21 cellular contexts compared by ENCODE assay signal in the genomic region with DNA sequence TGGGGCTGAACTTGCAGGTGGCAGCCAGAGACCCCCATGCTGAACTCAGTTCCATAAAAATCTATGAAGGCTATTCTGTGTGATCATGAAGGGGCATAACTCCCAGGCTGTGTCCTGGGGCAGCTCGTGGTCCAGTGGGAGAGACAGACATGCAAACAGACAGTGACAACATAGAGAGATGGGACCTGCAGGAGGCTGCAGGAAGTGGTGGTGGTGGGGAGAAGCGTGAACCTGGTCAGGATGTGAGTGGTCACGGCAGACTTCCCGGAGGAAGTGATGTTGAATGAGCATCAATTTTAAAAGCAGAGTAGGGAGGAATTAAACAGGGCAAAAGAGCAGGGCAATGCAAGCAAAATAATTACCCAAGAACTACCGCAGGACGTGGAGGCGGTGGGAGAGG. TPM values are rescaled to one million over a fixed set of nuclear protein-coding genes. Genes with fewer than 3 reads are reported as not detected.
DNase-seq lines count a peak whose midpoint lies in the region; ATAC-seq, FAIRE-seq and TF ChIP-seq lines count a peak whose summit lies in the region.
"Had no signal": no experiment of that assay in that cellular context is flagged by ENCODE, and none has a peak within 500 bp of the region (broad histone marks: within the 10 kb centered on the region; RNA-seq: fewer than 3 reads in every experiment).

No MANE protein-coding gene starts in this region.

- peak overlapping the region; percentile 13 for H3K4me3 Mint-ChIP-seq in T-helper 2 cell treated with Interferon-gamma antibody and Interleukin-4, amounts not matched to agents 5 μg/mL and 100 μg/mL, for 36 hours
- peak overlapping the region; percentile 80 for H3K4me3 Mint-ChIP-seq in natural killer cell treated with Interleukin-12 subunit alpha and Interleukin-12 subunit beta and Interleukin-15 and Interleukin-18, amount 100 ng/mL, for 72 hours
- H3K4me3 Mint-ChIP-seq in naive thymus-derived CD8-positive, alpha-beta T cell, result peak overlapping the region in 1 of 10 donors; percentile 26
- H3K4me3 Mint-ChIP-seq: activated naive CD4-positive, alpha-beta T cell treated with anti-CD3 and anti-CD28 coated beads, Interleukin-2, amount 50 U/mL, for 24 hours; type B pancreatic cell had no signal

- no TSS peak for BruUV-seq in K562 (replicated peaks; lab: Mats Ljungman, UMichigan)

- TF ChIP-seq POLR2A in K562 (conservative IDR thresholded peaks at IDR 0.05), result no peak

- no peaks in the 10 kb centered on the region for H3K9me1 ChIP-seq in K562 (ENCODE audit: control insufficient read depth, insufficient read depth, low read length)

- in situ Hi-C loops in K562 (cut with MboI), result no loop called here

- DNase-seq in T-helper 2 cell treated with Interferon-gamma antibody and Interleukin-4, amounts not matched to agents 5 μg/mL and 100 μg/mL, for 36 hours (ENCODE audit: low spot score), result no peak
- no peak for DNase-seq in T-helper 2 cell
- DNase-seq in K562 (ENCODE audit: extremely low read depth in 1 of 4, low spot score in 3 of 4), result no peak
- no peak for DNase-seq in natural killer cell treated with Interleukin-12 subunit alpha and Interleukin-12 subunit beta and Interleukin-15 and Interleukin-18, amount 100 ng/mL, for 72 hours (ENCODE audit: low spot score)
- no peak for DNase-seq in naive thymus-derived CD8-positive, alpha-beta T cell
- no peak for DNase-seq in activated CD4-positive, CD25-positive, alpha-beta regulatory T cell (lab: John Stamatoyannopoulos, UW)
- no peak for DNase-seq in HUDEP-2 (lab: John Stamatoyannopoulos, UW; ENCODE audit: unreplicated experiment in 76 of 76)
- DNase-seq: 8988T; activated CD4-positive, alpha-beta T cell treated with anti-CD3 and anti-CD28 coated beads for 4 hours; central memory CD4-positive, alpha-beta T cell; glutamatergic neuron; NCI-H2171; NCI-H510A treated with DMSO at 0.1 percent for 48 hours; SIG-M5 had no signal

- no peaks in the 10 kb centered on the region for H3K36me3 ChIP-seq in BLaER1
- no peaks in the 10 kb centered on the region for H3K36me3 ChIP-seq in K562 (ENCODE audit: control insufficient read depth, insufficient read depth, low read length)

- no peak for TF ChIP-seq EP300 in K562 (IDR thresholded peaks at IDR 0.05; ENCODE audit: low read length)

- under 1% methylated on average over 7 of the region's 7 CpGs for WGBS in K562 (ENCODE audit: insufficient coverage, low coverage, missing lambda C conversion rate)

- no peak overlapping the region; the same call in 1 of the 2 replicates for H3K9ac ChIP-seq in BLaER1
- H3K9ac ChIP-seq in K562 (ENCODE audit: insufficient read depth in 1 of 2, low read depth in 2 of 2, low read length in 2 of 2), result no peak overlapping the region
- H3K9ac ChIP-seq: KMS-11 had no signal

- CTCF ChIA-PET in K562 (lab: Yijun Ruan, JAX; ENCODE audit: low intra/inter-chr PET ratio), result no interaction called here

- no peak for TF ChIP-seq RAD21 in K562 (CRISPR knock-in tag; conservative IDR thresholded peaks at IDR 0.05 in 1 of 2, IDR thresholded peaks at IDR 0.05 in 1 of 2)

- H3K4me2 ChIP-seq in BLaER1, result peak overlapping the region; percentile 95
- no peak overlapping the region for H3K4me2 ChIP-seq in K562 (ENCODE audit: insufficient read depth, low read length)
- H3K4me2 ChIP-seq: KMS-11 had no signal

- H3K36me3 Mint-ChIP-seq in T-helper 2 cell treated with Interferon-gamma antibody and Interleukin-4, amounts not matched to agents 5 μg/mL and 100 μg/mL, for 36 hours (ENCODE audit: low read depth), result no peaks in the 10 kb centered on the region
- no peaks in the 10 kb centered on the region for H3K36me3 Mint-ChIP-seq in natural killer cell treated with Interleukin-12 subunit alpha and Interleukin-12 subunit beta and Interleukin-15 and Interleukin-18, amount 100 ng/mL, for 72 hours
- H3K36me3 Mint-ChIP-seq in naive thymus-derived CD8-positive, alpha-beta T cell, result no peaks in the 10 kb centered on the region
- H3K36me3 Mint-ChIP-seq: activated naive CD4-positive, alpha-beta T cell treated with anti-CD3 and anti-CD28 coated beads, Interleukin-2, amount 50 U/mL, for 24 hours; type B pancreatic cell had no signal

- H3K27me3 Mint-ChIP-seq in T-helper 2 cell treated with Interferon-gamma antibody and Interleukin-4, amounts not matched to agents 5 μg/mL and 100 μg/mL, for 36 hours (ENCODE audit: low read depth), result peaks cover 5% of the 10 kb centered on the region
- peaks cover 0 to 7% of the 10 kb centered on the region in 2 donors for H3K27me3 Mint-ChIP-seq in natural killer cell treated with Interleukin-12 subunit alpha and Interleukin-12 subunit beta and Interleukin-15 and Interleukin-18, amount 100 ng/mL, for 72 hours
- peaks cover 0 to 14% (median 2%) of the 10 kb centered on the region in 5 donors for H3K27me3 Mint-ChIP-seq in naive thymus-derived CD8-positive, alpha-beta T cell
- H3K27me3 Mint-ChIP-seq: activated naive CD4-positive, alpha-beta T cell treated with anti-CD3 and anti-CD28 coated beads, Interleukin-2, amount 50 U/mL, for 24 hours had no signal

- ATAC-seq in K562, result no peak
- peak; percentile 81 to 86 for ATAC-seq in natural killer cell treated with Interleukin-12 subunit alpha and Interleukin-12 subunit beta and Interleukin-15 and Interleukin-18, amount 100 ng/mL, for 72 hours
- no peak for ATAC-seq in naive thymus-derived CD8-positive, alpha-beta T cell
- ATAC-seq: Panc1 had no signal

- no peaks in the 10 kb centered on the region for H3K9me3 Mint-ChIP-seq in T-helper 2 cell treated with Interferon-gamma antibody and Interleukin-4, amounts not matched to agents 5 μg/mL and 100 μg/mL, for 36 hours
- H3K9me3 Mint-ChIP-seq in natural killer cell treated with Interleukin-12 subunit alpha and Interleukin-12 subunit beta and Interleukin-15 and Interleukin-18, amount 100 ng/mL, for 72 hours, result no peaks in the 10 kb centered on the region
- H3K9me3 Mint-ChIP-seq in naive thymus-derived CD8-positive, alpha-beta T cell, result no peaks in the 10 kb centered on the region
- H3K9me3 Mint-ChIP-seq: activated naive CD4-positive, alpha-beta T cell treated with anti-CD3 and anti-CD28 coated beads, Interleukin-2, amount 50 U/mL, for 24 hours; type B pancreatic cell had no signal

- no peak for TF ChIP-seq CTCF in K562 (IDR thresholded peaks at IDR 0.05 in 2 of 3, conservative IDR thresholded peaks at IDR 0.05 in 1 of 3; ENCODE audit: insufficient read depth in 2 of 3, low read depth in 1 of 3, low read length in 3 of 3)

- H3K4me3 ChIP-seq in BLaER1 (peak overlapping the region; percentile 34; the same call in 1 of the 2 replicates), K562 (no peak overlapping the region)

- H3K27ac Mint-ChIP-seq in T-helper 2 cell treated with Interferon-gamma antibody and Interleukin-4, amounts not matched to agents 5 μg/mL and 100 μg/mL, for 36 hours, result no peak overlapping the region
- H3K27ac Mint-ChIP-seq in natural killer cell treated with Interleukin-12 subunit alpha and Interleukin-12 subunit beta and Interleukin-15 and Interleukin-18, amount 100 ng/mL, for 72 hours, result peak overlapping the region; percentile 32 to 33
- peak overlapping the region in 1 of 10 donors; percentile 64 for H3K27ac Mint-ChIP-seq in naive thymus-derived CD8-positive, alpha-beta T cell
- H3K27ac Mint-ChIP-seq: activated naive CD4-positive, alpha-beta T cell treated with anti-CD3 and anti-CD28 coated beads, Interleukin-2, amount 50 U/mL, for 24 hours; type B pancreatic cell had no signal

- no peaks in the 10 kb centered on the region for H3K79me2 ChIP-seq in K562 (ENCODE audit: control insufficient read depth, insufficient read depth, low read length)

- H3K4me1 ChIP-seq in BLaER1 (peaks cover 98% of the 10 kb centered on the region), K562 (replicated peaks in 1 of 2; ENCODE audit: control insufficient read depth in 2 of 2, insufficient read depth in 2 of 2, low read length in 2 of 2) (no peaks in the 10 kb centered on the region)

- intact Hi-C loops in K562 (cut with micrococcal nuclease), result no loop called here

- H3K27ac ChIP-seq in BLaER1 (peak overlapping the region; percentile 62), K562 (ENCODE audit: extremely low read depth, low read depth, low read length) (no peak overlapping the region)
- H3K27ac ChIP-seq: KMS-11 had no signal

- no peak for FAIRE-seq in K562 (lab: Jason Lieb, UNC)
- FAIRE-seq: astrocyte, G401.6 had no signal

- POLR2A ChIA-PET in K562 (lab: Yijun Ruan, JAX), result no interaction called here
- POLR2A ChIA-PET in naive thymus-derived CD8-positive, alpha-beta T cell (lab: Charles Lee), result no interaction called here

- H4K20me1 ChIP-seq in BLaER1, result no peaks in the 10 kb centered on the region
- peaks cover 13% of the 10 kb centered on the region; the same call in 1 of the 2 replicates for H4K20me1 ChIP-seq in K562 (replicated peaks; ENCODE audit: control insufficient read depth, insufficient read depth, low read length)

- H3K4me1 Mint-ChIP-seq in T-helper 2 cell treated with Interferon-gamma antibody and Interleukin-4, amounts not matched to agents 5 μg/mL and 100 μg/mL, for 36 hours (ENCODE audit: low read depth), result peaks cover 6% of the 10 kb centered on the region
- peaks cover 22 to 34% of the 10 kb centered on the region in 2 donors for H3K4me1 Mint-ChIP-seq in natural killer cell treated with Interleukin-12 subunit alpha and Interleukin-12 subunit beta and Interleukin-15 and Interleukin-18, amount 100 ng/mL, for 72 hours (ENCODE audit: low read depth in 2 of 2)
- H3K4me1 Mint-ChIP-seq in naive thymus-derived CD8-positive, alpha-beta T cell, result peaks cover 4 to 10% (median 6%) of the 10 kb centered on the region in 4 donors
- H3K4me1 Mint-ChIP-seq: activated naive CD4-positive, alpha-beta T cell treated with anti-CD3 and anti-CD28 coated beads, Interleukin-2, amount 50 U/mL, for 24 hours had no signal

- no peak overlapping the region for H2AFZ ChIP-seq in K562 (ENCODE audit: low read depth, low read length)

- H3K27me3 ChIP-seq in BLaER1 (no peaks in the 10 kb centered on the region), K562 (ENCODE audit: control insufficient read depth in 2 of 2, insufficient read depth in 2 of 2, low read length in 2 of 2) (peaks cover 53 to 81% of the 10 kb centered on the region in 2 experiments; a peak in 4 of 5 replicates)

- H3K9me3 ChIP-seq in BLaER1 (no peaks in the 10 kb centered on the region), K562 (replicated peaks; ENCODE audit: control insufficient read depth, insufficient read depth, low read depth, low read length) (no peaks in the 10 kb centered on the region)

RNA-seq across cellular contexts. Expression of a gene that starts 23.2 kb away (rescaled TPM):
- not detected in 2 replicates for total RNA-seq in K562 (2011; cell fraction: chromatin; rRNA removed; ENCODE audit: low replicate concordance)
- total RNA-seq in K562 (2011; cell fraction: nucleolus; rRNA removed), result not detected in 2 replicates
- total RNA-seq in K562 (2011; cell fraction: nucleoplasm; rRNA removed), result not detected in 2 replicates
- total RNA-seq in K562 (2014; rRNA removed) (not detected in 2 replicates), K562 (2014; rRNA removed; fragmentation: Illumina TruSeq; extraction: Trizol) (not detected in 2 replicates), K562 (2015; rRNA removed; fragmentation: Illumina TruSeq; extraction: Trizol) (not detected in 2 replicates), K562 (2021) (0.04 TPM in 1 of 2 replicates, not detected in the other)
- polyA plus RNA-seq in K562 (2011; rRNA removed) (not detected in 2 replicates), K562 (2014; fragmentation: Illumina TruSeq; extraction: Trizol) (not detected in 2 replicates), K562 (2014; fragmentation: Nextera tagmentation; extraction: Ambion mirVana) (not detected), K562 (2014; rRNA removed) (not detected in 2 replicates)
- 0.03 TPM in 1 of 2 replicates, not detected in the other for polyA plus RNA-seq in K562 (2011; cell fraction: cytosol; rRNA removed)
- 0.18 TPM in 1 of 2 replicates, not detected in the other for polyA plus RNA-seq in K562 (2011; cell fraction: nucleus; rRNA removed)
- polyA plus RNA-seq in K562 (2012), result 0.11 TPM in 1 of 2 replicates, not detected in the other
- not detected in 2 replicates for polyA minus RNA-seq in K562 (2011; rRNA and poly(A)+ RNA removed)
- polyA minus RNA-seq in K562 (2011; cell fraction: cytosol; rRNA and poly(A)+ RNA removed), result not detected in 2 replicates
- not detected in 2 replicates for polyA minus RNA-seq in K562 (2011; cell fraction: nucleus; rRNA and poly(A)+ RNA removed)
- under 1 TPM; 0.17 to 0.21 TPM for total RNA-seq in natural killer cell treated with Interleukin-12 subunit alpha and Interleukin-12 subunit beta and Interleukin-15 and Interleukin-18, amount 100 ng/mL, for 72 hours
- total RNA-seq in naive thymus-derived CD8-positive, alpha-beta T cell, result not detected
- not detected for polyA plus RNA-seq in naive thymus-derived CD8-positive, alpha-beta T cell

Comparison
In these comparisons a context has a peak if more than half of its experiments do, and no peak if none do; other contexts are left out.
1. ATAC-seq: peak in natural killer cell treated with Interleukin-12 subunit alpha and Interleukin-12 subunit beta and Interleukin-15 and Interleukin-18, amount 100 ng/mL, for 72 hours (2 of 2); none in K562 (single experiment) and naive thymus-derived CD8-positive, alpha-beta T cell (0 of 2).